In genomic region chr1:7752512-7753417, GRCh38 we compare ENCODE assay signal across 1 cellular context.
TF ChIP-seq lines count a peak whose summit lies in the region.

No MANE protein-coding gene starts in this region.

TF ChIP-seq in H1, 55 proteins besides CTCF, POLR2A, EP300 and RAD21:
- TF ChIP-seq CHD7 (IDR thresholded peaks at IDR 0.05; ENCODE audit: insufficient replicate concordance, low read length) (no peak), ASH2L (IDR thresholded peaks at IDR 0.05; ENCODE audit: low read length) (peak; percentile 87), BRCA1 (IDR thresholded peaks at IDR 0.05; ENCODE audit: low read depth, low read length) (peak; percentile 75), CEBPB (IDR thresholded peaks at IDR 0.05; ENCODE audit: low read depth, low read length) (peak; percentile 89), TEAD4 (IDR thresholded peaks at IDR 0.05; ENCODE audit: low read depth, low read length) (peak; percentile 13; the same call in 1 of the 2 replicates)
